8 cellular contexts compared by ENCODE assay signal in genomic region chr1:56576880-56577858, GRCh38. TPM values are rescaled to one million over a fixed set of nuclear protein-coding genes. Genes with fewer than 3 reads are reported as not detected.
DNase-seq lines count a peak whose midpoint lies in the region; ATAC-seq and TF ChIP-seq lines count a peak whose summit lies in the region.

No MANE protein-coding gene starts in this region.

- TF ChIP-seq CTCF in GM10266 (IDR thresholded peaks at IDR 0.05; ENCODE audit: control insufficient read depth, insufficient read depth, low read depth, missing control alignments) (no peak), esophagus squamous epithelium (IDR thresholded peaks at IDR 0.05) (peak in 4 of 6 experiments; percentile 24 to 50 (median 40)), neural crest cell (conservative IDR thresholded peaks at IDR 0.05) (peak; percentile 53)
- no peak for TF ChIP-seq CTCF in activated CD8-positive, alpha-beta T cell treated with anti-CD3 and anti-CD28 coated beads for 36 hours (IDR thresholded peaks at IDR 0.05)

- intact Hi-C loops in esophagus squamous epithelium (cut with DNase I): no loop called here
- intact Hi-C loops in activated CD8-positive, alpha-beta T cell treated with anti-CD3 and anti-CD28 coated beads for 36 hours (cut with micrococcal nuclease): no loop called here

- DNase-seq in GM10266 (ENCODE audit: extremely low spot score): peak; percentile 37
- DNase-seq in NCI-H526 (lab: John Stamatoyannopoulos, UW): peak; percentile 50 to 66
- no peak for DNase-seq in esophagus squamous epithelium (lab: John Stamatoyannopoulos, UW)
- no peak for DNase-seq in neural crest cell (ENCODE audit: low read depth, low spot score)
- DNase-seq in stimulated activated CD4-positive, alpha-beta T cell treated with anti-CD3 and anti-CD28 coated beads, Interleukin-2, amount 100 ng/mL, for 24 hours: no peak
- no peak for DNase-seq in activated CD8-positive, alpha-beta T cell treated with anti-CD3 and anti-CD28 coated beads for 36 hours
- no peak for DNase-seq in stimulated activated naive CD4-positive, alpha-beta T cell treated with Interleukin-2 at 50 U/mL for 16 hours (lab: John Stamatoyannopoulos, UW)
- no peak for DNase-seq in NCI-H1436 (lab: John Stamatoyannopoulos, UW)

- H3K27me3 Mint-ChIP-seq in neural crest cell (ENCODE audit: low read depth): no peaks in the 10 kb centered on the region
- H3K27me3 Mint-ChIP-seq in activated CD8-positive, alpha-beta T cell treated with anti-CD3 and anti-CD28 coated beads for 36 hours: peaks cover 45% of the 10 kb centered on the region

- H3K36me3 ChIP-seq in esophagus squamous epithelium: no peaks in the 10 kb centered on the region

- peak overlapping the region; percentile 76 to 96 (median 85) for H3K4me3 ChIP-seq in esophagus squamous epithelium

- peaks cover 0 to 13% (median 0%) of the 10 kb centered on the region in 4 donors for H3K27me3 ChIP-seq in esophagus squamous epithelium

- 17 to 21% methylated on average over 4 of the region's 4 CpGs for WGBS in esophagus squamous epithelium, 2 donors

- peaks cover 16 to 69% (median 36%) of the 10 kb centered on the region in 3 donors for H3K4me1 ChIP-seq in esophagus squamous epithelium

- H3K9me3 ChIP-seq in esophagus squamous epithelium: no peaks in the 10 kb centered on the region

- no peak overlapping the region for H3K27ac Mint-ChIP-seq in neural crest cell (ENCODE audit: unreplicated experiment)
- H3K27ac Mint-ChIP-seq in activated CD8-positive, alpha-beta T cell treated with anti-CD3 and anti-CD28 coated beads for 36 hours: no peak overlapping the region

- TF ChIP-seq POLR2A in esophagus squamous epithelium (IDR thresholded peaks at IDR 0.05): no peak

- POLR2A ChIA-PET in activated CD8-positive, alpha-beta T cell treated with anti-CD3 and anti-CD28 coated beads for 36 hours (lab: Charles Lee): no interaction called here

- peak overlapping the region; percentile 99 for H3K4me3 Mint-ChIP-seq in neural crest cell
- H3K4me3 Mint-ChIP-seq in activated CD8-positive, alpha-beta T cell treated with anti-CD3 and anti-CD28 coated beads for 36 hours: no peak overlapping the region

- no peak for ATAC-seq in activated CD8-positive, alpha-beta T cell treated with anti-CD3 and anti-CD28 coated beads for 36 hours

- no peaks in the 10 kb centered on the region for H3K36me3 Mint-ChIP-seq in neural crest cell (ENCODE audit: low read depth)
- H3K36me3 Mint-ChIP-seq in activated CD8-positive, alpha-beta T cell treated with anti-CD3 and anti-CD28 coated beads for 36 hours (ENCODE audit: low read depth): no peaks in the 10 kb centered on the region

- CTCF ChIA-PET in activated CD8-positive, alpha-beta T cell treated with anti-CD3 and anti-CD28 coated beads for 36 hours (lab: Charles Lee): interaction anchor here (1.0 to 1.4 kb wide), 3 partner anchors 8 to 1201 kb away, joined by 3 to 4 read pairs (median 4); no protein-coding TSS in a partner anchor

- peak overlapping the region; percentile 92 to 97 (median 94) for H3K27ac ChIP-seq in esophagus squamous epithelium

- H3K9me3 Mint-ChIP-seq in neural crest cell: no peaks in the 10 kb centered on the region
- H3K9me3 Mint-ChIP-seq in activated CD8-positive, alpha-beta T cell treated with anti-CD3 and anti-CD28 coated beads for 36 hours: no peaks in the 10 kb centered on the region

- peaks cover 58% of the 10 kb centered on the region for H3K4me1 Mint-ChIP-seq in neural crest cell
- peaks cover 4% of the 10 kb centered on the region for H3K4me1 Mint-ChIP-seq in activated CD8-positive, alpha-beta T cell treated with anti-CD3 and anti-CD28 coated beads for 36 hours (ENCODE audit: low read depth)

RNA-seq across cellular contexts. Expression of gene PLPP3, which starts 2.2 kb away (rescaled TPM):
- total RNA-seq in esophagus squamous epithelium: 100 to 1,000 TPM in 1 of 4 donors, 10 to 100 TPM in 3; 16.5 to 116 (median 33.5) TPM
- 21.2 and 24.7 TPM in 2 replicates for total RNA-seq in neural crest cell
- not detected for total RNA-seq in activated CD8-positive, alpha-beta T cell treated with anti-CD3 and anti-CD28 coated beads for 36 hours

Comparison
In these comparisons a context has a peak if more than half of its experiments do, and no peak if none do; other contexts are left out.
1. DNase-seq: peak in GM10266 (single experiment) and NCI-H526 (2 of 2); none in esophagus squamous epithelium (single experiment), neural crest cell (single experiment), stimulated activated CD4-positive, alpha-beta T cell treated with anti-CD3 and anti-CD28 coated beads, Interleukin-2, amount 100 ng/mL, for 24 hours (0 of 2), activated CD8-positive, alpha-beta T cell treated with anti-CD3 and anti-CD28 coated beads for 36 hours (single experiment), stimulated activated naive CD4-positive, alpha-beta T cell treated with Interleukin-2 at 50 U/mL for 16 hours (single experiment) and NCI-H1436 (single experiment).
2. CTCF ChIP-seq: peak in esophagus squamous epithelium (4 of 6) and neural crest cell (single experiment); none in GM10266 (single experiment) and activated CD8-positive, alpha-beta T cell treated with anti-CD3 and anti-CD28 coated beads for 36 hours (single experiment).
3. RNA of gene PLPP3, which starts 2.2 kb away (total RNA-seq): 16.5 to 116 TPM in esophagus squamous epithelium and 21.2 to 24.7 TPM in neural crest cell; not detected in activated CD8-positive, alpha-beta T cell treated with anti-CD3 and anti-CD28 coated beads for 36 hours; every median in the first group is over 10 times any median in the second.